8 cellular contexts compared by ENCODE assay signal in the genomic region with DNA sequence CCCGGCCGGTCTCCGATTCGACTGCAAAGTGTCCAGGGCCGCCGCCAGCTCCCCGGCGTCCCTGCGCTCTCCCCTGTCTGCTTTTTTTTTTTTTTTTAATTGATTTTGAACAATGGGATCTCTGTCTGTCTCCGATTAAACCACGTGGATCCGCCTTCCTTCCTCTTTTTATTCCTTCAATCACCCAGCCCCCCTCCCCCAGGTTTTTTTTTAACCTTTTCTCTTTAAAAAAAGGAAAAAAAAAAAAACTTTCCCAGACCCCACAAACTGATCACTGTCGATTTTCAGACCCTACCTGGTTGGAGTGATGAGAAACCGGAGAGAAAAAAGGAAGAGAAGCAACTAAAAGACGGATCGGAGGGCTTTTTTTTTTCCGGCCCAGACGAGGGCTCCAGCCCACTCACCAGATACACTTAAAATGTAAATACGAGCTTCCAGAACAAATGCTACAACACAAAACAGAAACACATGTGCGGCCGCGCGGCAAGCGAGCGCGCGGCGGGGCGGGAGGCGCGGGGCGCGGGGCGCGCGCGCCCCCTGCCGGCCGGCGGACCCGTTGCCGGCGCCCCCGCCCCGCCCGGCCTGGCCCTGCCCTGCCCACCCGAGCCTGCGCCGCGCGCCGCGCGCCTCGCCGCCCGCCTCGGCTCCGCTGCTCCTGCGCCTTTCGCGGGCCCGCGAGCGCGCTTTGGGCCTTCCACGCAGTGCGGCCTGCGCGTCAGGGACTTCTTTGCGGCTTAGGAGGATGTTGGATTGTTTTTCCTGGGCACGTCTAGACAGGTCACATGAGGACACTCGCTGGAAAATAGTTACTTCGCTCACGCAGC. TPM values are rescaled to one million over a fixed set of nuclear protein-coding genes. Genes with fewer than 3 reads are reported as not detected.
DNase-seq lines count a peak whose midpoint lies in the region; ATAC-seq, FAIRE-seq and TF ChIP-seq lines count a peak whose summit lies in the region.

Gene RCC2 (minus strand): TSS at position 428 of the 824 bp plus-strand sequence. CDS start 1,163 bp downstream, outside the sequence.

- intact Hi-C loops in T-helper 1 cell treated with Interleukin-12 subunit alpha and Interleukin-12 subunit beta and Interleukin-4 antibody, amounts not matched to agents 30 ng/mL and 1 ng/mL, for 36 hours (cut with micrococcal nuclease) = loop anchor here (2.0 to 5.0 kb wide), 2 partner anchors 535 to 1912 kb away; partner anchors contain the start of gene DNAJC16
- intact Hi-C loops in left ventricle myocardium superior (cut with micrococcal nuclease) (no loop called here), psoas muscle (cut with DNase I) (loop anchor here (1.0 to 10.0 kb wide), 2 partner anchors 20 to 175 kb away; no protein-coding TSS in a partner anchor)

- no peak within 1 kb of the TSS for H3K56ac ChIP-seq in H9 (ENCODE audit: insufficient read length, low read depth, low read length)

- H4K5ac ChIP-seq in H9 (ENCODE audit: insufficient read length, low read depth, low read length) = no peak within 1 kb of the TSS

- H2BK12ac ChIP-seq in H9 (ENCODE audit: insufficient read length, low read depth, low read length) = no peak within 1 kb of the TSS

- H3K27me3 ChIP-seq in H9 (ENCODE audit: insufficient read depth, low read length) (peaks cover 3% of the 10 kb centered on the region; the same call in 1 of the 2 replicates), psoas muscle (ENCODE audit: insufficient read depth in 3 of 3, low read length in 2 of 3) (no peaks in the 10 kb centered on the region)

- H3K27ac Mint-ChIP-seq in H9 = peak within 1 kb of the TSS; percentile 95 to 99 (median 99)

- H3K27me3 Mint-ChIP-seq in H9 (ENCODE audit: low read depth) = peaks cover 14% of the 10 kb centered on the region

- peak; percentile 84 for ATAC-seq in left ventricle myocardium superior
- ATAC-seq in psoas muscle = peak; percentile 69 to 80 (median 76)

- peak within 1 kb of the TSS; percentile 88 for H3K14ac ChIP-seq in H9 (ENCODE audit: insufficient read depth, low read length)

- H3K23ac ChIP-seq in H9 (ENCODE audit: insufficient read length, low read depth, low read length) = no peak within 1 kb of the TSS

- WGBS in H9 (ENCODE audit: extremely low coverage, insufficient read length, low lambda C conversion rate) = no CpG with 5 or more reads among the region's 75 CpGs
- WGBS in psoas muscle, 3 donors = 0 to 1% (median 0%) methylated on average over 71 to 75 of the region's 75 CpGs

- H2BK15ac ChIP-seq in H9 (ENCODE audit: low read depth, low read length) = no peak within 1 kb of the TSS

- no peak within 1 kb of the TSS for H2AK5ac ChIP-seq in H9 (ENCODE audit: insufficient read length, low read length)

- peak within 1 kb of the TSS; percentile 70; the same call in 1 of the 2 replicates for H3K4ac ChIP-seq in H9 (ENCODE audit: low read depth, low read length)

- H3K27ac ChIP-seq in H9 (ENCODE audit: insufficient read length, low read depth, low read length) = no peak within 1 kb of the TSS
- H3K27ac ChIP-seq in psoas muscle = peak within 1 kb of the TSS; percentile 84

- no peaks in the 10 kb centered on the region for H3K9me3 ChIP-seq in H9 (ENCODE audit: control insufficient read depth, low read depth, low read length)
- H3K9me3 ChIP-seq in psoas muscle = no peaks in the 10 kb centered on the region

- no peak within 1 kb of the TSS for H3T11ph ChIP-seq in H9 (ENCODE audit: low read length)

- H3K23me2 ChIP-seq in H9 (ENCODE audit: insufficient read length, low read depth, low read length, poor library complexity, severe bottlenecking) = peaks cover 19% of the 10 kb centered on the region

- no peaks in the 10 kb centered on the region for H3K79me1 ChIP-seq in H9 (ENCODE audit: insufficient read depth, low read depth, low read length, poor library complexity, severe bottlenecking)

- no peak within 1 kb of the TSS for H4K8ac ChIP-seq in H9 (replicated peaks; ENCODE audit: insufficient read length, low read depth, low read length)

- no peak; the same call in 2 of the 3 replicates for TF ChIP-seq CTCF in H9 (conservative IDR thresholded peaks at IDR 0.05)
- peak; percentile 36 for TF ChIP-seq CTCF in psoas muscle (IDR thresholded peaks at IDR 0.05)

- peak within 1 kb of the TSS; percentile 93 for H3K4me3 ChIP-seq in psoas muscle

- peak within 1 kb of the TSS; percentile 94 to 97 for H3K4me3 Mint-ChIP-seq in H9

- peak within 1 kb of the TSS; percentile 12 for H4K91ac ChIP-seq in H9 (ENCODE audit: insufficient read length, low read depth, low read length)

- H3K36me3 Mint-ChIP-seq in H9 (ENCODE audit: insufficient read depth in 1 of 3, low read depth in 3 of 3) = peaks cover 25 to 33% (median 31%) of the 10 kb centered on the region in 3 experiments; a peak in 6 of 7 replicates

- H3K36me3 ChIP-seq in psoas muscle (ENCODE audit: insufficient read depth in 1 of 2, low read depth in 1 of 2) = peaks cover 0 to 10% of the 10 kb centered on the region in 2 donors

- no peaks in the 10 kb centered on the region for H4K20me1 ChIP-seq in H9 (ENCODE audit: control insufficient read depth, insufficient read depth, insufficient read length)

- peak within 1 kb of the TSS; percentile 97 for H2BK120ac ChIP-seq in H9 (ENCODE audit: low read depth, low read length, poor library complexity, severe bottlenecking)

- no peak within 1 kb of the TSS for H2BK5ac ChIP-seq in H9 (ENCODE audit: insufficient read length, low read length)

- no peak for FAIRE-seq in urothelium cell line (lab: Jason Lieb, UNC)

- H3K79me2 ChIP-seq in H9 (ENCODE audit: insufficient read depth, low read length) = peaks cover 26% of the 10 kb centered on the region

- peak within 1 kb of the TSS; percentile 82 for H3K4me2 ChIP-seq in H9 (ENCODE audit: insufficient read depth, insufficient read length, low read length)

- peaks cover 48 to 49% of the 10 kb centered on the region in 2 experiments for H3K4me1 Mint-ChIP-seq in H9

- H2BK20ac ChIP-seq in H9 (ENCODE audit: low read depth, low read length, poor library complexity, severe bottlenecking) = no peak within 1 kb of the TSS

- H3K18ac ChIP-seq in H9 (ENCODE audit: insufficient read length, low read depth, low read length) = peak within 1 kb of the TSS; percentile 89

- peak; percentile 63 for DNase-seq in DMS79 (lab: John Stamatoyannopoulos, UW)
- no peak for DNase-seq in H9
- peak; percentile 60 for DNase-seq in NCI-H1048 (lab: John Stamatoyannopoulos, UW)
- DNase-seq in amygdala (lab: John Stamatoyannopoulos, UW) = peak in 42 of 56 donors; percentile 9 to 76 (median 42)
- peak; percentile 88 for DNase-seq in left ventricle myocardium superior
- peak; percentile 75 to 82 for DNase-seq in psoas muscle
- peak; percentile 89 for DNase-seq in urothelium cell line (ENCODE audit: low spot score)

- no peak within 1 kb of the TSS for H2AFZ ChIP-seq in H9 (ENCODE audit: low read length)

- H3K9ac ChIP-seq in H9 (ENCODE audit: extremely low read depth, insufficient read length, low read length) = peak within 1 kb of the TSS; percentile 94

- H3K4me1 ChIP-seq in H9 (ENCODE audit: insufficient read depth, low read length) = peaks cover 23% of the 10 kb centered on the region; the same call in 1 of the 2 replicates
- peaks cover 23% of the 10 kb centered on the region for H3K4me1 ChIP-seq in psoas muscle

- H3K9me3 Mint-ChIP-seq in H9 = peaks cover 2 to 3% of the 10 kb centered on the region in 2 experiments; a peak in 3 of 5 replicates

RNA-seq across cellular contexts. Expression of gene RCC2, which starts in this region (rescaled TPM):
- total RNA-seq in H9 (2021) (473 and 474 TPM in 2 replicates), left ventricle myocardium superior (11.6 TPM), psoas muscle (10 to 100 TPM in 3 of 4 donors, 1 to 10 TPM in 1; 9.4 to 18.7 (median 12.1) TPM)
- total RNA-seq in T-helper 1 cell treated with Interleukin-12 subunit alpha and Interleukin-12 subunit beta and Interleukin-4 antibody, amounts not matched to agents 30 ng/mL and 1 ng/mL, for 36 hours = 149 and 150 TPM in 2 replicates
- 10 to 100 TPM in 1 of 3 donors, 1 to 10 TPM in 2; 6.8 to 12.3 (median 8.3) TPM for polyA plus RNA-seq in psoas muscle
